Comparison of ENCODE assay signal across 19 cellular contexts in genomic region chr1:223016381-223016780, GRCh38.
"Had no signal": no experiment of that assay in that cellular context is flagged by ENCODE, and none has a peak within 500 bp of the region (broad histone marks: within the 10 kb centered on the region; RNA-seq: fewer than 3 reads in every experiment).

No MANE protein-coding gene starts in this region.

- H3K4me3 ChIP-seq: ovary, psoas muscle, skin epidermis, stomach, transverse colon had no signal

- ATAC-seq: activated CD8-positive, alpha-beta T cell treated with anti-CD3 and anti-CD28 coated beads, Interleukin-2, amount 10 ng/mL, durations not matched to agents 7 days and 5 days; foreskin keratinocyte; psoas muscle; right cardiac atrium; stimulated activated effector memory CD8-positive, alpha-beta T cell treated with anti-CD3 and anti-CD28 coated beads, Interleukin-12 subunit alpha, Interleukin-12 subunit beta, amount 100 ng/mL, for 72 hours had no signal

- H3K27ac ChIP-seq: foreskin keratinocyte, ovary, psoas muscle, skin epidermis, stomach, transverse colon had no signal

- H3K9me3 ChIP-seq: ovary, psoas muscle, stomach, transverse colon had no signal

- H3K36me3 ChIP-seq: ovary, stomach, transverse colon had no signal

- H3K27me3 ChIP-seq: foreskin keratinocyte, ovary, stomach, transverse colon had no signal

- DNase-seq: activated CD4-positive, alpha-beta T cell treated with anti-CD3 and anti-CD28 coated beads, Interleukin-2, amount 50 U/mL, for 1 hour; activated CD4-positive, CD25-positive, alpha-beta regulatory T cell treated with anti-CD3 and anti-CD28 coated beads, Interleukin-2, amount 50 U/mL, for 72 hours; activated CD8-positive, alpha-beta T cell treated with anti-CD3 and anti-CD28 coated beads, Interleukin-2, amount 10 ng/mL, durations not matched to agents 7 days and 5 days; activated gamma-delta T cell treated with Interleukin-2 at 50 U/mL for 16 hours; activated T-cell treated with anti-CD3 and anti-CD28 coated beads, Interleukin-2, amount 50 U/mL, for 1 hour; aorta; effector CD4-positive, alpha-beta T cell; foreskin keratinocyte; hypothalamus; mesenchymal stem cell; naive B cell; ovary; psoas muscle; right cardiac atrium; stimulated activated CD4-positive, alpha-beta T cell treated with anti-CD3 and anti-CD28 coated beads, Interleukin-2, amount 100 ng/mL, for 24 hours; stomach; transverse colon had no signal

- H3K4me1 ChIP-seq: foreskin keratinocyte, psoas muscle had no signal
